12 cellular contexts compared by ENCODE assay signal in the genomic region with DNA sequence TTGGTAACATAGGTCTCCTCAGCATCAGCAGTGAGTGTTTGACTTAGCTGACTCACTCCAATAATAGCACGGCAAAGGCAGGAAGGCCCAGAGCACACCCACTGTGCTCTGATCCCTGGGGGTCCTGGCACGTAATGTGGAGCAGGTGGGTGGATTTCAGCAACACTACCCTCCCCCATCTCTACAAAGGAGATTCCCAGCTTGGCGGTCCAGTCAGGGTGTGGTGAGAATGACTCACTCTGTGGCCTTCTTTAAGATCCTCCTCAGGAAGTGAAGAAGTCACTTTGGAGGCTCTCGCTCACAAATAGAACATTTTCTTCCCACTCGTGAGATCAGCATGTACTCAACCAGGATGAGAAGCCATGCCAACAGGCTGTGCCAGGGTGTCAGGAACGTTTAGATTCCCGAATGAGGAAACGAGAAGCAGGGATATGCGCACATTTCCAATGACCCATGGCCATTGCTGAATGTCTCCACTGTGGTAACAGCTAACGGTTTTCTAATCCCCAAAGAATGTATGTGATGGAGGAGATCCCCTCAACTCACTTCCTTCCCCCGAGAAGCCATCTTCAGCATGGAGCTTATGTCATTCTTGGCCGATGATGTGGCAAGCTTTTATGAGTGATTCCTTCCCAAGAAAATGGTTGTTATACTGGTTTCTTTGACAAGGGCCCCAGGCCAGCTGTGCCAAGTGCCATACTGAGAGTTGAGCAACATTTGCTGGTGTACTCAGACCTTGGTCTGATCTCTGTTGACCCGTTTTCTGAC.
DNase-seq lines count a peak whose midpoint lies in the region; ATAC-seq lines count a peak whose summit lies in the region.
"Had no signal": no experiment of that assay in that cellular context is flagged by ENCODE, and none has a peak within 500 bp of the region (broad histone marks: within the 10 kb centered on the region; RNA-seq: fewer than 3 reads in every experiment).

No MANE protein-coding gene starts in this region.

- no peaks in the 10 kb centered on the region for H3K36me3 Mint-ChIP-seq in activated naive CD4-positive, alpha-beta T cell treated with anti-CD3 and anti-CD28 coated beads, Interleukin-2, amount 50 U/mL, for 72 hours
- H3K36me3 Mint-ChIP-seq: activated naive CD4-positive, alpha-beta T cell treated with anti-CD3 and anti-CD28 coated beads, Interleukin-2, amount 50 U/mL, for 24 hours had no signal

- H3K9me3 Mint-ChIP-seq in activated naive CD4-positive, alpha-beta T cell treated with anti-CD3 and anti-CD28 coated beads, Interleukin-2, amount 50 U/mL, for 72 hours: peaks cover 0 to 3% of the 10 kb centered on the region in 2 donors
- H3K9me3 Mint-ChIP-seq: activated B cell treated with CpG ODN at 0.5 μM for 24 hours; activated naive CD4-positive, alpha-beta T cell treated with anti-CD3 and anti-CD28 coated beads, Interleukin-2, amount 50 U/mL, for 24 hours had no signal

- peak; percentile 98 for DNase-seq in Daoy (ENCODE audit: low read depth)
- DNase-seq in OCI-M1 (lab: John Stamatoyannopoulos, UW): peak; percentile 18
- peak; percentile 12 for DNase-seq in epithelial cell of prostate (ENCODE audit: low read depth, low spot score)
- peak; percentile 98 for DNase-seq in non-pigmented ciliary epithelial cell (ENCODE audit: low read depth)
- DNase-seq in HuH-7.5 (ENCODE audit: low spot score): no peak
- no peak for DNase-seq in activated naive CD4-positive, alpha-beta T cell treated with anti-CD3 and anti-CD28 coated beads, Interleukin-2, amount 50 U/mL, for 72 hours (ENCODE audit: low spot score in 2 of 2)
- no peak for DNase-seq in SHP77 (lab: John Stamatoyannopoulos, UW)
- DNase-seq: activated B cell treated with CpG ODN at 0.5 μM for 24 hours, NCI-H345, ovary had no signal

- ATAC-seq in activated naive CD4-positive, alpha-beta T cell treated with anti-CD3 and anti-CD28 coated beads, Interleukin-2, amount 50 U/mL, for 72 hours: no peak
- ATAC-seq in GM18870 (IDR thresholded peaks at IDR 0.05; ENCODE audit: unreplicated experiment): no peak

- H3K27ac ChIP-seq in epithelial cell of prostate: no peak overlapping the region
- H3K27ac ChIP-seq: ovary had no signal

- H3K27ac Mint-ChIP-seq in activated naive CD4-positive, alpha-beta T cell treated with anti-CD3 and anti-CD28 coated beads, Interleukin-2, amount 50 U/mL, for 72 hours: no peak overlapping the region
- H3K27ac Mint-ChIP-seq: activated B cell treated with CpG ODN at 0.5 μM for 24 hours; activated naive CD4-positive, alpha-beta T cell treated with anti-CD3 and anti-CD28 coated beads, Interleukin-2, amount 50 U/mL, for 24 hours had no signal

Comparison
In these comparisons a context has a peak if more than half of its experiments do, and no peak if none do; other contexts are left out.
1. DNase-seq: peak in Daoy (single experiment), OCI-M1 (single experiment), epithelial cell of prostate (single experiment) and non-pigmented ciliary epithelial cell (single experiment); none in HuH-7.5 (single experiment), activated naive CD4-positive, alpha-beta T cell treated with anti-CD3 and anti-CD28 coated beads, Interleukin-2, amount 50 U/mL, for 72 hours (0 of 2) and SHP77 (0 of 2).